8 cellular contexts compared by ENCODE assay signal in the genomic region with DNA sequence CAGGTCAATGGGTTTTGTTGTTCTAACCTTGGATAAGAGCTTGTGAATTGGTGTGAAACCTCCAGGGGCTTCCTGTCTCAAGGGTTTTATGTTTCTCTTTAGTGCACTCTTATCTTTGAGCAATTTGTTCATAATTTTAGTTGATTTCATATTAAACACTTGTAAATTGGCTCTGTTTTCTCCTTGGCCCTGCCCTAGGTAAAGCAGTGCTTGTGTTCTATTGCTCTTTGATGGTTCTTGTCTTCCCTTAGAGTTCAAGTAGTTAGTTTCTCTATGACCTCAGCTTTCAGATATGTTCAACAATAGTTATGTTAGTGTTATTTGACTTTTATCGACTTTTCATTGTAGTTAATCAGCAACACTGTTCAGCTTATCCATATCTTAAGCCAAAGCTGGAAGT.
"Had no signal": no experiment of that assay in that cellular context is flagged by ENCODE, and none has a peak within 500 bp of the region (broad histone marks: within the 10 kb centered on the region; RNA-seq: fewer than 3 reads in every experiment).

No MANE protein-coding gene starts in this region.

- H3K4me3 Mint-ChIP-seq: GM23338, H9, IgD-negative memory B cell had no signal

- FAIRE-seq: H1, H54, HepG2 had no signal

- H3K27ac Mint-ChIP-seq: GM23338, H9, IgD-negative memory B cell had no signal

- ATAC-seq: GM23338, HepG2 had no signal

- H3K4me1 Mint-ChIP-seq: GM23338, H9, IgD-negative memory B cell had no signal

- H3K36me3 Mint-ChIP-seq: IgD-negative memory B cell had no signal

- DNase-seq: H9, HCEC 1CT, KBM-7 had no signal

- H3K27me3 Mint-ChIP-seq: IgD-negative memory B cell had no signal

- H3K4me3 ChIP-seq: GM23338 had no signal
